25 cellular contexts compared by ENCODE assay signal in the genomic region with DNA sequence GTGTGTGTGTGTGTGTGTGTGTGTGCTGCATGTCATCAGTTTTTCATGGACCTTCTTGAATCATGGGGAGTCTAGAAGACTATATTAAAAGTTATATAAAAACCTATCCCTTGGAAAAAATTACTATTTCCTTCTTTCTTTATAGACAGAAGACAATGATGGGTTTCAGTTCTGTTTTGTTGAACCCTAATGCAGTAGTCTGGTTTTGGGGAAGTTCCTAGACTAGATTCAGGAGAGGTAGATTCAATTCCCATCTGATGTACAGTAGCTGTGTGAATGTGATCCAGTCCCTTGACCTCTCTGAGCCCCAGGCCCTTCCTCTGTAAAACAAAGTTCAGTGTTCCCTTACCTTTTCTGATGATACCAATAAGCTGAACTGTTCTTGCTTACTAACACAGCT. TPM values are rescaled to one million over a fixed set of nuclear protein-coding genes. Genes with fewer than 3 reads are reported as not detected.
DNase-seq lines count a peak whose midpoint lies in the region; ATAC-seq and TF ChIP-seq lines count a peak whose summit lies in the region.
"Had no signal": no experiment of that assay in that cellular context is flagged by ENCODE, and none has a peak within 500 bp of the region (broad histone marks: within the 10 kb centered on the region; RNA-seq: fewer than 3 reads in every experiment).

No MANE protein-coding gene starts in this region.

- H3K23ac ChIP-seq in neuronal stem cell (ENCODE audit: low read depth, low read length, poor library complexity): no peak overlapping the region

- no peak for ATAC-seq in RWPE2 (ENCODE audit: low read depth)
- no peak for ATAC-seq in HG03571 (IDR thresholded peaks at IDR 0.05; ENCODE audit: unreplicated experiment)
- ATAC-seq: PC-3, Right ventricle myocardium inferior had no signal

- no peaks in the 10 kb centered on the region for H3K79me1 ChIP-seq in neuronal stem cell (ENCODE audit: low read depth, low read length)

- H3K9ac ChIP-seq in smooth muscle cell (ENCODE audit: low read depth) (no peak overlapping the region), neuronal stem cell (ENCODE audit: low read depth, low read length, poor library complexity) (no peak overlapping the region)
- H3K9ac ChIP-seq: KMS-11 had no signal

- H3K4me1 ChIP-seq in RWPE2 (ENCODE audit: insufficient read depth, poor library complexity, severe bottlenecking) (peaks cover 2% of the 10 kb centered on the region), suprapubic skin (peaks cover 25% of the 10 kb centered on the region), smooth muscle cell (ENCODE audit: low read depth) (peaks cover 5% of the 10 kb centered on the region), neuronal stem cell (ENCODE audit: control insufficient read depth in 2 of 2, insufficient read depth in 1 of 2, low read depth in 1 of 2, low read length in 2 of 2) (no peaks in the 10 kb centered on the region)
- H3K4me1 ChIP-seq: BE2C had no signal

- H2BK5ac ChIP-seq in neuronal stem cell (ENCODE audit: low read length): no peak overlapping the region

- no peak overlapping the region for H3K4ac ChIP-seq in neuronal stem cell (ENCODE audit: low read length)

- TF ChIP-seq CTCF in RWPE2 (IDR thresholded peaks at IDR 0.05; ENCODE audit: poor library complexity, severe bottlenecking) (no peak), suprapubic skin (IDR thresholded peaks at IDR 0.05) (no peak), smooth muscle cell (IDR thresholded peaks at IDR 0.05; ENCODE audit: borderline replicate concordance, insufficient read depth, poor library complexity, severe bottlenecking) (no peak)

- no peaks in the 10 kb centered on the region for H3F3A ChIP-seq in smooth muscle cell (ENCODE audit: low read depth)

- no peaks in the 10 kb centered on the region for H4K20me1 ChIP-seq in smooth muscle cell (ENCODE audit: low read depth)

- peaks cover 97% of the 10 kb centered on the region for H3K36me3 ChIP-seq in RWPE2 (ENCODE audit: low read depth)
- H3K36me3 ChIP-seq in suprapubic skin: no peaks in the 10 kb centered on the region
- no peaks in the 10 kb centered on the region for H3K36me3 ChIP-seq in smooth muscle cell (ENCODE audit: low read depth)
- H3K36me3 ChIP-seq in neuronal stem cell (replicated peaks in 1 of 2; ENCODE audit: control insufficient read depth in 2 of 2, insufficient read depth in 2 of 2, low read length in 2 of 2): no peaks in the 10 kb centered on the region
- H3K36me3 ChIP-seq: BE2C had no signal

- H3K27ac ChIP-seq in RWPE2 (ENCODE audit: poor library complexity, severe bottlenecking) (peak overlapping the region; percentile 28), suprapubic skin (peak overlapping the region; percentile 67), smooth muscle cell (ENCODE audit: low read depth) (no peak overlapping the region), neuronal stem cell (replicated peaks; ENCODE audit: low read length) (no peak overlapping the region)
- H3K27ac ChIP-seq: HL-60, KMS-11 had no signal

- H3K18ac ChIP-seq in neuronal stem cell (ENCODE audit: low read length): no peak overlapping the region

- DNase-seq in SKM-1 treated with dmso at 0.1 percent for 144 hours (lab: John Stamatoyannopoulos, UW; ENCODE audit: unreplicated experiment) (peak; percentile 14), SKM-1 (lab: John Stamatoyannopoulos, UW; ENCODE audit: unreplicated experiment) (no peak), MV-4-11 (lab: John Stamatoyannopoulos, UW) (peak; percentile 90), RWPE2 (ENCODE audit: low spot score) (no peak), suprapubic skin (ENCODE audit: low spot score in 2 of 2) (no peak), smooth muscle cell (lab: John Stamatoyannopoulos, UW; ENCODE audit: unreplicated experiment) (no peak), neuronal stem cell (ENCODE audit: low spot score) (no peak)
- DNase-seq: 8988T; ACHN; BE2C; CD4-positive, alpha-beta T cell; DMS53; HCEC 1CT; NCI-H2029; NCI-H446 treated with DMSO at 0.1 percent for 48 hours; NCI-H526 treated with DMSO at 0.1 percent for 48 hours; PC-3 had no signal

- H3K27me3 ChIP-seq in RWPE2 (ENCODE audit: insufficient read depth, poor library complexity, severe bottlenecking) (no peaks in the 10 kb centered on the region), suprapubic skin (no peaks in the 10 kb centered on the region), smooth muscle cell (ENCODE audit: low read depth) (no peaks in the 10 kb centered on the region), neuronal stem cell (ENCODE audit: control insufficient read depth in 3 of 3, insufficient read depth in 3 of 3, low read depth in 1 of 3, low read length in 3 of 3) (no peaks in the 10 kb centered on the region)
- H3K27me3 ChIP-seq: BE2C had no signal

- no peak overlapping the region for H3K14ac ChIP-seq in neuronal stem cell (ENCODE audit: low read length)

- H2BK15ac ChIP-seq in neuronal stem cell (ENCODE audit: low read length): no peak overlapping the region

- H2BK12ac ChIP-seq in neuronal stem cell (ENCODE audit: low read length): no peak overlapping the region

- no peak overlapping the region for H2AK5ac ChIP-seq in neuronal stem cell (ENCODE audit: low read depth, low read length)

- H3K4me3 ChIP-seq in RWPE2 (ENCODE audit: severe bottlenecking) (no peak overlapping the region), suprapubic skin (no peak overlapping the region), smooth muscle cell (no peak overlapping the region), neuronal stem cell (ENCODE audit: low read length in 2 of 2) (no peak overlapping the region)

- no peaks in the 10 kb centered on the region for H3K9me3 ChIP-seq in RWPE2 (ENCODE audit: severe bottlenecking)
- H3K9me3 ChIP-seq in suprapubic skin: no peaks in the 10 kb centered on the region
- no peaks in the 10 kb centered on the region for H3K9me3 ChIP-seq in smooth muscle cell (replicated peaks; ENCODE audit: low read depth)
- no peaks in the 10 kb centered on the region for H3K9me3 ChIP-seq in neuronal stem cell (replicated peaks in 1 of 2; ENCODE audit: control insufficient read depth in 2 of 2, insufficient read depth in 1 of 2, low read depth in 1 of 2, low read length in 2 of 2)
- H3K9me3 ChIP-seq: BE2C had no signal

- no peak overlapping the region for H4K91ac ChIP-seq in neuronal stem cell (ENCODE audit: low read depth, low read length, poor library complexity)

- no peak overlapping the region for H2AFZ ChIP-seq in smooth muscle cell (ENCODE audit: low read depth)
- H2AFZ ChIP-seq in neuronal stem cell (ENCODE audit: low read length): no peak overlapping the region

- no peaks in the 10 kb centered on the region for H3K79me2 ChIP-seq in smooth muscle cell (ENCODE audit: low read depth)

- H4K8ac ChIP-seq in neuronal stem cell (ENCODE audit: low read depth, low read length): no peak overlapping the region

- H3K4me2 ChIP-seq in smooth muscle cell: no peak overlapping the region
- H3K4me2 ChIP-seq in neuronal stem cell (ENCODE audit: insufficient read depth, low read length, poor library complexity, severe bottlenecking): no peak overlapping the region
- H3K4me2 ChIP-seq: KMS-11 had no signal

- no peak for TF ChIP-seq POLR2A in suprapubic skin (IDR thresholded peaks at IDR 0.05)

- H2BK120ac ChIP-seq in neuronal stem cell (ENCODE audit: low read depth, low read length): no peak overlapping the region

- TF ChIP-seq EP300 in suprapubic skin (IDR thresholded peaks at IDR 0.05): no peak

RNA-seq across cellular contexts. Expression of a gene that starts 45.8 kb away (rescaled TPM):
- 10 to 100 TPM; 31.3 to 68.8 (median 40.8) TPM for total RNA-seq in suprapubic skin
- total RNA-seq in smooth muscle cell: 7.3 and 10.1 TPM in 2 replicates
- polyA plus RNA-seq in smooth muscle cell: 4.7 and 4.8 TPM in 2 replicates
- polyA plus RNA-seq in neuronal stem cell (2013, experiment 1 of 2): 0.39 TPM
- polyA plus RNA-seq in neuronal stem cell (2013, experiment 2 of 2): 0.51 TPM
- total RNA-seq: CD4-positive, alpha-beta T cell; G401; SK-MEL-5; T-helper 1 cell treated with Interleukin-12 subunit alpha and Interleukin-12 subunit beta and Interleukin-4 antibody, amounts not matched to agents 30 ng/mL and 1 ng/mL, for 36 hours had no signal
- polyA plus RNA-seq: IgD-negative memory B cell had no signal

Comparison
In these comparisons a context has a peak if more than half of its experiments do, and no peak if none do; other contexts are left out.
1. DNase-seq: peak in SKM-1 treated with dmso at 0.1 percent for 144 hours (single experiment) and MV-4-11 (single experiment); none in SKM-1 (single experiment), RWPE2 (single experiment), suprapubic skin (0 of 2), smooth muscle cell (single experiment) and neuronal stem cell (single experiment).
2. H3K27ac ChIP-seq: peak in RWPE2 (single experiment) and suprapubic skin (single experiment); none in smooth muscle cell (single experiment) and neuronal stem cell (single experiment).